Comparison of ENCODE assay signal across 7 cellular contexts in the genomic region with DNA sequence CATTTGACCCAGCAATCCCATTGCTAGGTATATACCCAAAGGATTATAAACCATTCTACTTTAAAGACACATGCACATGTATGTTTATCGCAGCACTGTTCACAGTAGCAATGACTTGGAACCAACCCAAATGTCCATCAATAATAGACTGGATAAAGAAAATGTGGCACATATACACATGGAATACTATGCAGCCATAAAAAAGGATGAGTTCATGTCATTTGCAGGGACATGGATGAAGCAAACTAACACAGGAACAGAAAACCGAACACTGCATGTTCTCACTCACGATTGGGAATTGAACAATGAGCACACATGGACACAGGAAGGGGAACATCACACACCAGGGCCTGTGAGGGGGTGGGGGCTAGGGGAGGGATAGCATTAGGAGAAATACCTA. TPM values are rescaled to one million over a fixed set of nuclear protein-coding genes. Genes with fewer than 3 reads are reported as not detected.
"Had no signal": no experiment of that assay in that cellular context is flagged by ENCODE, and none has a peak within 500 bp of the region (broad histone marks: within the 10 kb centered on the region; RNA-seq: fewer than 3 reads in every experiment).

No MANE protein-coding gene starts in this region.

RNA-seq across cellular contexts. Expression of gene KBTBD12, which starts 8.4 kb away (rescaled TPM):
- total RNA-seq: lung microvascular endothelial cell, mammary epithelial cell, mesothelial cell of epicardium, mononuclear cell had no signal
- polyA plus RNA-seq: hepatocyte, immature natural killer cell, keratinocyte, mammary epithelial cell had no signal
